ENCODE assay signal across 21 cellular contexts in the genomic region with DNA sequence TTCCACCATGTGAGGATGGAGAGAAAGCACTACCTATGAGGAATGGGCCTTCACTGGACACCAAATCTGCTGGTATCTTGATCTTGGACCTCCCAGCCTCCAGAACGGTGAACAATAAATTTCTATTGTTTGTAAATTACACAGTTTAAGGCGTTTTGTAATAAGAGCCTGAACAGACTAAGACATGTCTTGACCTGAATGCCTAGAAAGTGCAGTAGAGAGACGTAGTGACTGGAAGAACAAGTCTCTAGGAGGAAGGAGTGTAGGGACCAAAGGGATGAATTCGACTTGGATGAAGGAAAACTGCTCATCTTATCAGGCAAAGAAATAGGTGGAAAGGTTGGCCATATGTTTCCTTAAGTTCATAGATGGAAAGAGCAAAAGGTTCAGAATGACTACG.
A peak's percentile ranks its signal among the peaks of the same experiment; 100 is the strongest.
DNase-seq lines count a peak whose midpoint lies in the region; ATAC-seq, FAIRE-seq and TF ChIP-seq lines count a peak whose summit lies in the region.
"Had no signal": no experiment of that assay in that cellular context is flagged by ENCODE, and none has a peak within 500 bp of the region (broad histone marks: within the 10 kb centered on the region; RNA-seq: fewer than 3 reads in every experiment).

No MANE protein-coding gene starts in this region.

- peak; percentile 5 for FAIRE-seq in astrocyte (lab: Jason Lieb, UNC)
- FAIRE-seq: GM12878, HTR-8/SVneo had no signal

- H3K9me3 Mint-ChIP-seq in astrocyte (ENCODE audit: unreplicated experiment) = no peaks in the 10 kb centered on the region
- peaks cover 0 to 7% (median 0%) of the 10 kb centered on the region in 11 donors for H3K9me3 Mint-ChIP-seq in naive thymus-derived CD4-positive, alpha-beta T cell
- H3K9me3 Mint-ChIP-seq in activated T-helper 17 cell treated with anti-CD3 and anti-CD28 coated beads, Interleukin-2, amount 50 U/mL, for 72 hours = peaks cover 3% of the 10 kb centered on the region
- H3K9me3 Mint-ChIP-seq: GM23338 had no signal

- H3K27me3 ChIP-seq in BLaER1 = no peaks in the 10 kb centered on the region
- no peaks in the 10 kb centered on the region for H3K27me3 ChIP-seq in astrocyte (ENCODE audit: insufficient read depth, low read length)
- H3K27me3 ChIP-seq in mucosa of rectum (ENCODE audit: control insufficient read depth in 2 of 2, insufficient read depth in 2 of 2, low read length in 2 of 2) = no peaks in the 10 kb centered on the region
- no peaks in the 10 kb centered on the region for H3K27me3 ChIP-seq in naive thymus-derived CD4-positive, alpha-beta T cell (ENCODE audit: control insufficient read depth in 2 of 2, insufficient read depth in 2 of 2, low read length in 2 of 2)

- H3K36me3 ChIP-seq in BLaER1 (no peaks in the 10 kb centered on the region), astrocyte (ENCODE audit: insufficient read depth, low read length) (no peaks in the 10 kb centered on the region), mucosa of rectum (ENCODE audit: control insufficient read depth in 2 of 2, insufficient read depth in 2 of 2, low read length in 2 of 2) (no peaks in the 10 kb centered on the region)
- H3K36me3 ChIP-seq in naive thymus-derived CD4-positive, alpha-beta T cell (ENCODE audit: control insufficient read depth in 2 of 3, insufficient read depth in 3 of 3, low read length in 3 of 3) = no peaks in the 10 kb centered on the region

- H3K9ac ChIP-seq in BLaER1 (no peak overlapping the region), astrocyte (ENCODE audit: low read length) (no peak overlapping the region), mucosa of rectum (ENCODE audit: low read depth in 1 of 2, low read length in 2 of 2) (no peak overlapping the region)

- H3K79me2 ChIP-seq in astrocyte (ENCODE audit: insufficient read depth, low read length) = no peaks in the 10 kb centered on the region

- intact Hi-C loops in naive thymus-derived CD4-positive, alpha-beta T cell (cut with micrococcal nuclease) = no loop called here

- no peak overlapping the region for H2AFZ ChIP-seq in astrocyte (ENCODE audit: low read depth, low read length)
- H2AFZ ChIP-seq: GM23338 had no signal

- H3K4me1 ChIP-seq in BLaER1 (peaks cover 47% of the 10 kb centered on the region), astrocyte (ENCODE audit: insufficient read depth, low read length) (peaks cover 7% of the 10 kb centered on the region), mucosa of rectum (ENCODE audit: control insufficient read depth in 2 of 2, insufficient read depth in 2 of 2, low read length in 2 of 2) (no peaks in the 10 kb centered on the region)
- no peaks in the 10 kb centered on the region for H3K4me1 ChIP-seq in naive thymus-derived CD4-positive, alpha-beta T cell (ENCODE audit: control insufficient read depth in 2 of 2, insufficient read depth in 2 of 2, low read length in 2 of 2)

- no peaks in the 10 kb centered on the region for H3K27me3 Mint-ChIP-seq in astrocyte (ENCODE audit: low read depth, unreplicated experiment)
- H3K27me3 Mint-ChIP-seq in naive thymus-derived CD4-positive, alpha-beta T cell = peaks cover 0 to 15% (median 0%) of the 10 kb centered on the region in 5 donors
- H3K27me3 Mint-ChIP-seq in activated T-helper 17 cell treated with anti-CD3 and anti-CD28 coated beads, Interleukin-2, amount 50 U/mL, for 72 hours = no peaks in the 10 kb centered on the region

- H3K27ac ChIP-seq in BLaER1 (no peak overlapping the region), astrocyte (ENCODE audit: low read depth, low read length) (no peak overlapping the region), epithelial cell of prostate (no peak overlapping the region), mucosa of rectum (ENCODE audit: low read depth in 2 of 2, low read length in 2 of 2) (peak overlapping the region; percentile 10 to 38)
- H3K27ac ChIP-seq in naive thymus-derived CD4-positive, alpha-beta T cell (ENCODE audit: low read depth, low read length) = no peak overlapping the region

- H3K4me3 ChIP-seq in BLaER1 = no peak overlapping the region
- no peak overlapping the region for H3K4me3 ChIP-seq in astrocyte (ENCODE audit: insufficient read depth, low read depth, low read length)
- H3K4me3 ChIP-seq in mucosa of rectum (ENCODE audit: low read length in 2 of 2) = no peak overlapping the region
- no peak overlapping the region for H3K4me3 ChIP-seq in naive thymus-derived CD4-positive, alpha-beta T cell (ENCODE audit: low read length)
- H3K4me3 ChIP-seq: GM12878, GM23338 had no signal

- H3K4me1 Mint-ChIP-seq in astrocyte (ENCODE audit: low read depth, unreplicated experiment) = peaks cover 8% of the 10 kb centered on the region
- H3K4me1 Mint-ChIP-seq in naive thymus-derived CD4-positive, alpha-beta T cell = no peaks in the 10 kb centered on the region
- no peaks in the 10 kb centered on the region for H3K4me1 Mint-ChIP-seq in activated T-helper 17 cell treated with anti-CD3 and anti-CD28 coated beads, Interleukin-2, amount 50 U/mL, for 72 hours
- H3K4me1 Mint-ChIP-seq: CD4-positive, CD25-positive, alpha-beta regulatory T cell; CD8-positive, alpha-beta memory T cell; GM23338 had no signal

- no peak for DNase-seq in astrocyte (ENCODE audit: low read depth)
- peak; percentile 6 for DNase-seq in epithelial cell of prostate (ENCODE audit: low read depth, low spot score)
- no peak for DNase-seq in stimulated activated naive CD4-positive, alpha-beta T cell (lab: John Stamatoyannopoulos, UW)
- no peak for DNase-seq in naive thymus-derived CD4-positive, alpha-beta T cell
- DNase-seq: 8988T; C1 segment of cervical spinal cord; CD4-positive, CD25-positive, alpha-beta regulatory T cell; CD8-positive, alpha-beta memory T cell; COR-L47; DMS 273 treated with DMSO at 0.1 percent for 48 hours; DMS53; DND-41; EL; HCEC 1CT had no signal

- CTCF ChIA-PET in naive thymus-derived CD4-positive, alpha-beta T cell (lab: Charles Lee) = no interaction called here

- ATAC-seq in naive thymus-derived CD4-positive, alpha-beta T cell = no peak
- ATAC-seq in activated T-helper 17 cell treated with anti-CD3 and anti-CD28 coated beads, Interleukin-2, amount 50 U/mL, for 72 hours (replicated peaks) = no peak
- ATAC-seq: GM12878, GM23338 had no signal

- no peak for TF ChIP-seq CTCF in astrocyte (IDR thresholded peaks at IDR 0.05; ENCODE audit: insufficient read depth, low read depth, low read length)

- POLR2A ChIA-PET in naive thymus-derived CD4-positive, alpha-beta T cell (lab: Charles Lee) = no interaction called here

- no peak overlapping the region for H3K27ac Mint-ChIP-seq in astrocyte (ENCODE audit: unreplicated experiment)
- H3K27ac Mint-ChIP-seq in naive thymus-derived CD4-positive, alpha-beta T cell = no peak overlapping the region
- no peak overlapping the region for H3K27ac Mint-ChIP-seq in activated T-helper 17 cell treated with anti-CD3 and anti-CD28 coated beads, Interleukin-2, amount 50 U/mL, for 72 hours
- H3K27ac Mint-ChIP-seq: CD4-positive, CD25-positive, alpha-beta regulatory T cell; CD8-positive, alpha-beta memory T cell; GM23338; IgD-negative memory B cell had no signal

- H3K36me3 Mint-ChIP-seq in astrocyte (ENCODE audit: low read depth, unreplicated experiment) = peaks cover 2% of the 10 kb centered on the region
- H3K36me3 Mint-ChIP-seq in naive thymus-derived CD4-positive, alpha-beta T cell = no peaks in the 10 kb centered on the region
- H3K36me3 Mint-ChIP-seq in activated T-helper 17 cell treated with anti-CD3 and anti-CD28 coated beads, Interleukin-2, amount 50 U/mL, for 72 hours (ENCODE audit: low read depth) = no peaks in the 10 kb centered on the region
- H3K36me3 Mint-ChIP-seq: CD4-positive, CD25-positive, alpha-beta regulatory T cell; CD8-positive, alpha-beta memory T cell; IgD-negative memory B cell had no signal

- no peaks in the 10 kb centered on the region; the same call in 1 of the 2 replicates for H3K9me3 ChIP-seq in BLaER1
- no peaks in the 10 kb centered on the region for H3K9me3 ChIP-seq in astrocyte (ENCODE audit: insufficient read depth, low read depth, low read length)
- no peaks in the 10 kb centered on the region for H3K9me3 ChIP-seq in mucosa of rectum (ENCODE audit: control insufficient read depth in 2 of 2, low read length in 2 of 2)
- no peaks in the 10 kb centered on the region for H3K9me3 ChIP-seq in naive thymus-derived CD4-positive, alpha-beta T cell (ENCODE audit: control insufficient read depth in 2 of 3, low read length in 3 of 3)

- peak overlapping the region; percentile 54 for H3K4me2 ChIP-seq in BLaER1
- no peak overlapping the region for H3K4me2 ChIP-seq in astrocyte (ENCODE audit: low read length)
- H3K4me2 ChIP-seq: GM23338 had no signal

- no peaks in the 10 kb centered on the region for H4K20me1 ChIP-seq in BLaER1
- no peaks in the 10 kb centered on the region for H4K20me1 ChIP-seq in astrocyte (ENCODE audit: insufficient read depth, low read length)

- no peak overlapping the region for H3K4me3 Mint-ChIP-seq in astrocyte (ENCODE audit: unreplicated experiment)
- no peak overlapping the region for H3K4me3 Mint-ChIP-seq in naive thymus-derived CD4-positive, alpha-beta T cell
- H3K4me3 Mint-ChIP-seq in activated T-helper 17 cell treated with anti-CD3 and anti-CD28 coated beads, Interleukin-2, amount 50 U/mL, for 72 hours = no peak overlapping the region
- H3K4me3 Mint-ChIP-seq: CD4-positive, CD25-positive, alpha-beta regulatory T cell; CD8-positive, alpha-beta memory T cell; GM23338 had no signal

Comparison
In these comparisons a context has a peak if more than half of its experiments do, and no peak if none do; other contexts are left out.
1. H3K27ac ChIP-seq: peak in mucosa of rectum (2 of 2); none in BLaER1 (single experiment), astrocyte (single experiment), epithelial cell of prostate (single experiment) and naive thymus-derived CD4-positive, alpha-beta T cell (single experiment).